In genomic region chr1:34907487-34908090, GRCh38 we compare ENCODE assay signal across 22 cellular contexts. TPM values are rescaled to one million over a fixed set of nuclear protein-coding genes. Genes with fewer than 3 reads are reported as not detected.
DNase-seq lines count a peak whose midpoint lies in the region; ATAC-seq and TF ChIP-seq lines count a peak whose summit lies in the region.
"Had no signal": no experiment of that assay in that cellular context is flagged by ENCODE, and none has a peak within 500 bp of the region (broad histone marks: within the 10 kb centered on the region; RNA-seq: fewer than 3 reads in every experiment).

No MANE protein-coding gene starts in this region.

- H3K36me3 Mint-ChIP-seq in WTC11 (no peaks in the 10 kb centered on the region), endothelial cell (ENCODE audit: low read depth, unreplicated experiment) (no peaks in the 10 kb centered on the region)
- H3K36me3 Mint-ChIP-seq in activated T-helper 1 cell treated with anti-CD3 and anti-CD28 coated beads, Interleukin-12 subunit alpha, Interleukin-12 subunit beta, Interleukin-2, Interleukin-4 antibody, amounts not matched to agents 30 ng/mL and 10 ng/mL and 1 ng/mL, durations not matched to agents 14 hours and 24 hours and 36 hours (ENCODE audit: low read depth): no peaks in the 10 kb centered on the region
- H3K36me3 Mint-ChIP-seq: brain; CD8-positive, alpha-beta T cell; naive thymus-derived CD4-positive, alpha-beta T cell had no signal

- WGBS in liver: 63% methylated on average over 5 of the region's 5 CpGs

- H3K27ac Mint-ChIP-seq in WTC11 (no peak overlapping the region), endothelial cell (ENCODE audit: unreplicated experiment) (no peak overlapping the region)
- H3K27ac Mint-ChIP-seq in activated T-helper 1 cell treated with anti-CD3 and anti-CD28 coated beads, Interleukin-12 subunit alpha, Interleukin-12 subunit beta, Interleukin-2, Interleukin-4 antibody, amounts not matched to agents 30 ng/mL and 10 ng/mL and 1 ng/mL, durations not matched to agents 14 hours and 24 hours and 36 hours: no peak overlapping the region
- H3K27ac Mint-ChIP-seq: brain; CD8-positive, alpha-beta T cell; naive thymus-derived CD4-positive, alpha-beta T cell had no signal

- H3K27ac ChIP-seq in liver (ENCODE audit: low read depth in 1 of 2, low read length in 2 of 2): no peak overlapping the region
- H3K27ac ChIP-seq: 22Rv1, pancreas, stomach, tibial nerve had no signal

- H3K36me3 ChIP-seq in liver (ENCODE audit: control insufficient read depth in 4 of 4, insufficient read depth in 3 of 4, low read depth in 1 of 4, low read length in 3 of 4): no peaks in the 10 kb centered on the region
- H3K36me3 ChIP-seq: pancreas, stomach, tibial nerve had no signal

- intact Hi-C loops in activated T-helper 1 cell treated with anti-CD3 and anti-CD28 coated beads, Interleukin-12 subunit alpha, Interleukin-12 subunit beta, Interleukin-2, Interleukin-4 antibody, amounts not matched to agents 30 ng/mL and 10 ng/mL and 1 ng/mL, durations not matched to agents 14 hours and 24 hours and 36 hours (cut with micrococcal nuclease): no loop called here

- DNase-seq in DMS53 (lab: John Stamatoyannopoulos, UW) (peak; percentile 12), DMS53 treated with DMSO at 0.1 percent for 48 hours (lab: John Stamatoyannopoulos, UW; ENCODE audit: unreplicated experiment) (no peak), LoVo (ENCODE audit: low spot score) (peak; percentile 8), WTC11 (ENCODE audit: low spot score) (no peak), endothelial cell (ENCODE audit: low spot score) (no peak)
- no peak for DNase-seq in activated T-helper 1 cell treated with anti-CD3 and anti-CD28 coated beads, Interleukin-12 subunit alpha, Interleukin-12 subunit beta, Interleukin-2, Interleukin-4 antibody, amounts not matched to agents 30 ng/mL and 10 ng/mL and 1 ng/mL, durations not matched to agents 14 hours and 24 hours and 36 hours (ENCODE audit: low spot score)
- DNase-seq in effector CD4-positive, alpha-beta T cell: no peak
- DNase-seq: activated CD4-positive, alpha-beta T cell treated with anti-CD3 and anti-CD28 coated beads, Interleukin-2, amount 50 U/mL, for 4 hours; activated CD8-positive, alpha-beta memory T cell treated with anti-CD3 and anti-CD28 coated beads, Interleukin-2, amount 50 U/mL, for 48 hours; CD8-positive, alpha-beta T cell; KG1; MV-4-11; naive thymus-derived CD4-positive, alpha-beta T cell; NCI-H1930; NCI-H446; pancreas; right cardiac atrium; stomach had no signal

- no peaks in the 10 kb centered on the region for H3K9me3 ChIP-seq in liver (ENCODE audit: control insufficient read depth in 4 of 4, low read length in 3 of 4)
- H3K9me3 ChIP-seq: pancreas, stomach, tibial nerve had no signal

- TF ChIP-seq RAD21 in liver (IDR thresholded peaks at IDR 0.05): no peak

- ATAC-seq in WTC11: no peak
- ATAC-seq: CD8-positive, alpha-beta T cell; naive thymus-derived CD4-positive, alpha-beta T cell; pancreas; right cardiac atrium had no signal

- no peak overlapping the region for H3K4me3 ChIP-seq in liver (ENCODE audit: low read depth in 1 of 3, low read length in 3 of 3)
- H3K4me3 ChIP-seq: pancreas, stomach, tibial nerve had no signal

- CTCF ChIA-PET in WTC11 (lab: Charles Lee): interaction anchor here (0.6 to 1.1 kb wide), 2 partner anchors 17 to 55 kb away, joined by 3 to 4 read pairs; no protein-coding TSS in a partner anchor

- H3K4me1 Mint-ChIP-seq in WTC11 (no peaks in the 10 kb centered on the region), endothelial cell (ENCODE audit: unreplicated experiment) (peaks cover 2% of the 10 kb centered on the region)
- no peaks in the 10 kb centered on the region for H3K4me1 Mint-ChIP-seq in activated T-helper 1 cell treated with anti-CD3 and anti-CD28 coated beads, Interleukin-12 subunit alpha, Interleukin-12 subunit beta, Interleukin-2, Interleukin-4 antibody, amounts not matched to agents 30 ng/mL and 10 ng/mL and 1 ng/mL, durations not matched to agents 14 hours and 24 hours and 36 hours (ENCODE audit: low read depth)
- H3K4me1 Mint-ChIP-seq: brain had no signal

- H3K9me3 Mint-ChIP-seq in WTC11 (no peaks in the 10 kb centered on the region), endothelial cell (ENCODE audit: unreplicated experiment) (no peaks in the 10 kb centered on the region)
- H3K9me3 Mint-ChIP-seq in activated T-helper 1 cell treated with anti-CD3 and anti-CD28 coated beads, Interleukin-12 subunit alpha, Interleukin-12 subunit beta, Interleukin-2, Interleukin-4 antibody, amounts not matched to agents 30 ng/mL and 10 ng/mL and 1 ng/mL, durations not matched to agents 14 hours and 24 hours and 36 hours: no peaks in the 10 kb centered on the region
- H3K9me3 Mint-ChIP-seq: brain; CD8-positive, alpha-beta T cell had no signal

- POLR2A ChIA-PET in WTC11 (lab: Charles Lee): no interaction called here

- peaks cover 4% of the 10 kb centered on the region; the same call in 1 of the 2 replicates for H3K27me3 Mint-ChIP-seq in WTC11 (ENCODE audit: low read depth)
- H3K27me3 Mint-ChIP-seq in endothelial cell (ENCODE audit: unreplicated experiment): peaks cover 4% of the 10 kb centered on the region
- H3K27me3 Mint-ChIP-seq in activated T-helper 1 cell treated with anti-CD3 and anti-CD28 coated beads, Interleukin-12 subunit alpha, Interleukin-12 subunit beta, Interleukin-2, Interleukin-4 antibody, amounts not matched to agents 30 ng/mL and 10 ng/mL and 1 ng/mL, durations not matched to agents 14 hours and 24 hours and 36 hours (ENCODE audit: insufficient read depth): no peaks in the 10 kb centered on the region
- H3K27me3 Mint-ChIP-seq: brain had no signal

- TF ChIP-seq CTCF in WTC11 (IDR thresholded peaks at IDR 0.05) (no peak), liver (IDR thresholded peaks at IDR 0.05; ENCODE audit: low read depth, low read length, missing input control) (no peak), endothelial cell (IDR thresholded peaks at IDR 0.05; ENCODE audit: unreplicated experiment) (no peak)

- peaks cover 0 to 6% (median 0%) of the 10 kb centered on the region in 4 donors for H3K27me3 ChIP-seq in liver (ENCODE audit: control insufficient read depth in 4 of 4, insufficient read depth in 4 of 4, low read length in 3 of 4)
- H3K27me3 ChIP-seq: pancreas, tibial nerve had no signal

- H3K4me3 Mint-ChIP-seq in WTC11: no peak overlapping the region
- H3K4me3 Mint-ChIP-seq in endothelial cell (ENCODE audit: unreplicated experiment): no peak overlapping the region
- H3K4me3 Mint-ChIP-seq in activated T-helper 1 cell treated with anti-CD3 and anti-CD28 coated beads, Interleukin-12 subunit alpha, Interleukin-12 subunit beta, Interleukin-2, Interleukin-4 antibody, amounts not matched to agents 30 ng/mL and 10 ng/mL and 1 ng/mL, durations not matched to agents 14 hours and 24 hours and 36 hours: no peak overlapping the region
- H3K4me3 Mint-ChIP-seq: brain; CD8-positive, alpha-beta T cell; naive thymus-derived CD4-positive, alpha-beta T cell had no signal

- H3K9ac ChIP-seq in liver (ENCODE audit: low read depth in 1 of 2, low read length in 2 of 2): no peak overlapping the region

- no peaks in the 10 kb centered on the region for H3K4me1 ChIP-seq in liver (ENCODE audit: control insufficient read depth in 4 of 4, insufficient read depth in 4 of 4, low read length in 3 of 4)
- H3K4me1 ChIP-seq: pancreas, stomach, tibial nerve had no signal

TF ChIP-seq in WTC11, 78 proteins besides CTCF, POLR2A, EP300 and RAD21 (continues in another document):
- TF ChIP-seq, protein P1, sequence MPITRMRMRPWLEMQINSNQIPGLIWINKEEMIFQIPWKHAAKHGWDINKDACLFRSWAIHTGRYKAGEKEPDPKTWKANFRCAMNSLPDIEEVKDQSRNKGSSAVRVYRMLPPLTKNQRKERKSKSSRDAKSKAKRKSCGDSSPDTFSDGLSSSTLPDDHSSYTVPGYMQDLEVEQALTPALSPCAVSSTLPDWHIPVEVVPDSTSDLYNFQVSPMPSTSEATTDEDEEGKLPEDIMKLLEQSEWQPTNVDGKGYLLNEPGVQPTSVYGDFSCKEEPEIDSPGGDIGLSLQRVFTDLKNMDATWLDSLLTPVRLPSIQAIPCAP (CRISPR knock-in tag; IDR thresholded peaks at IDR 0.05): no peak
- TF ChIP-seq USF1 (CRISPR knock-in tag; IDR thresholded peaks at IDR 0.05): peak; percentile 15; the same call in 1 of the 2 replicates

TF ChIP-seq in liver, 16 proteins besides CTCF, POLR2A, EP300 and RAD21 (continues in another document):
- TF ChIP-seq GABPA (IDR thresholded peaks at IDR 0.05 in 1 of 2, conservative IDR thresholded peaks at IDR 0.05 in 1 of 2) (no peak), TAF1 (conservative IDR thresholded peaks at IDR 0.05) (no peak)

RNA-seq across cellular contexts. Expression of gene DLGAP3, which starts 21.9 kb away (rescaled TPM):
- total RNA-seq in WTC11 (2021) (8.2 to 11.3 TPM (median 9.7 TPM) in 3 replicates), liver (under 1 TPM; 0.05 to 0.08 TPM), endothelial cell (ENCODE audit: unreplicated experiment) (9.1 TPM)
- polyA plus RNA-seq in liver: under 1 TPM; 0.08 to 0.19 TPM
- 0.65 and 0.93 TPM in 2 replicates for total RNA-seq in activated T-helper 1 cell treated with anti-CD3 and anti-CD28 coated beads, Interleukin-12 subunit alpha, Interleukin-12 subunit beta, Interleukin-2, Interleukin-4 antibody, amounts not matched to agents 30 ng/mL and 10 ng/mL and 1 ng/mL, durations not matched to agents 14 hours and 24 hours and 36 hours

RNA-seq across cellular contexts. Expression of gene SMIM12, which starts 48.0 kb away (rescaled TPM):
- total RNA-seq in WTC11 (2021) (34.6 to 41.9 TPM (median 39.6 TPM) in 3 replicates), liver (10 to 100 TPM; 11.9 to 37.7 TPM), endothelial cell (ENCODE audit: unreplicated experiment) (84.4 TPM)
- polyA plus RNA-seq in liver: 10 to 100 TPM; 53.3 to 60.8 TPM
- 62.4 and 66.2 TPM in 2 replicates for total RNA-seq in activated T-helper 1 cell treated with anti-CD3 and anti-CD28 coated beads, Interleukin-12 subunit alpha, Interleukin-12 subunit beta, Interleukin-2, Interleukin-4 antibody, amounts not matched to agents 30 ng/mL and 10 ng/mL and 1 ng/mL, durations not matched to agents 14 hours and 24 hours and 36 hours

Comparison
In these comparisons a context has a peak if more than half of its experiments do, and no peak if none do; other contexts are left out.
1. DNase-seq: peak in DMS53 (single experiment) and LoVo (single experiment); none in DMS53 treated with DMSO at 0.1 percent for 48 hours (single experiment), WTC11 (single experiment), endothelial cell (single experiment), activated T-helper 1 cell treated with anti-CD3 and anti-CD28 coated beads, Interleukin-12 subunit alpha, Interleukin-12 subunit beta, Interleukin-2, Interleukin-4 antibody, amounts not matched to agents 30 ng/mL and 10 ng/mL and 1 ng/mL, durations not matched to agents 14 hours and 24 hours and 36 hours (single experiment) and effector CD4-positive, alpha-beta T cell (single experiment).